30 cellular contexts compared by ENCODE assay signal in the genomic region with DNA sequence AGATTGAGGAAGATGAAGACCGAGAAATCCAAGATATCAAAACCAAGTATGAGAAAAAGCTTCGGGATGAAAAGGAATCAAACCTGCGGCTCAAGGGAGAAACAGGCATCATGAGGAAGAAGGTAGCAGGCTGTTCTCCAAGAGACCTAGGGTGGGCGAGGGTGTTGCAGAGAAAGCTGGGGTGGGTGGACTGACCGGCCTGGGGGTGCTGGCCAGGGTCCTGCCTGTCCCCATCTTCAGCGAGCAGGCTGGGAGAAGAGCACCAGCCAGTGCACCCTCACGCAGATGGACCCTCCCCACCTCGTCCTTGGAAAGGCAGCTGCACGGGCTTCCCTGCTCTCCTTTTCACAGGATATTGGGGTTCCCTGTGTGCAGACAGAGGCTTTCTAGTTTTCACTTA. TPM values are rescaled to one million over a fixed set of nuclear protein-coding genes. Genes with fewer than 3 reads are reported as not detected.
"Had no signal": no experiment of that assay in that cellular context is flagged by ENCODE, and none has a peak within 500 bp of the region (broad histone marks: within the 10 kb centered on the region; RNA-seq: fewer than 3 reads in every experiment).

No MANE protein-coding gene starts in this region.

- H3K4me1 ChIP-seq: ascending aorta had no signal

- H3K4me3 Mint-ChIP-seq: activated CD8-positive, alpha-beta memory T cell treated with anti-CD3 and anti-CD28 coated beads, Interleukin-2, amount 10 ng/mL, durations not matched to agents 7 days and 5 days; activated naive CD8-positive, alpha-beta T cell treated with anti-CD3 and anti-CD28 coated beads, Interleukin-2, amount 50 U/mL, for 24 hours; activated T-cell treated with anti-CD3 and anti-CD28 coated beads, Interleukin-2, amount 50 U/mL, for 24 hours; activated T-helper 1 cell treated with anti-CD3 and anti-CD28 coated beads, Interleukin-12 subunit alpha, Interleukin-12 subunit beta, Interleukin-2, Interleukin-4 antibody, amounts not matched to agents 30 ng/mL and 10 ng/mL and 1 ng/mL, durations not matched to agents 14 hours and 24 hours and 36 hours; central memory CD8-positive, alpha-beta T cell; T-cell had no signal

- H3K9me3 ChIP-seq: ascending aorta, body of pancreas had no signal

- DNase-seq: activated CD4-positive, alpha-beta T cell treated with anti-CD3 and anti-CD28 coated beads for 48 hours; activated CD4-positive, alpha-beta T cell treated with anti-CD3 and anti-CD28 coated beads, Interleukin-2, amount 50 U/mL, for 48 hours; activated CD4-positive, CD25-positive, alpha-beta regulatory T cell treated with anti-CD3 and anti-CD28 coated beads, Interleukin-2, amount 50 U/mL, for 72 hours; activated CD8-positive, alpha-beta memory T cell treated with anti-CD3 and anti-CD28 coated beads, Interleukin-2, amount 10 ng/mL, durations not matched to agents 7 days and 5 days; activated effector memory CD4-positive, alpha-beta T cell treated with anti-CD3 and anti-CD28 coated beads, Interleukin-2, amount 50 U/mL, for 16 hours; activated naive CD4-positive, alpha-beta T cell treated with Interleukin-2 at 50 U/mL for 16 hours; activated naive CD8-positive, alpha-beta T cell treated with anti-CD3 and anti-CD28 coated beads, Interleukin-2, amount 50 U/mL, for 24 hours; activated T-cell treated with anti-CD3 and anti-CD28 coated beads, Interleukin-2, amount 50 U/mL, for 24 hours; amniotic stem cell; body of pancreas; Karpas-422; MM.1S; NCI-H1105; NCI-H1436; NCI-H1694 treated with DMSO at 0.1 percent for 48 hours; NCI-H2029 treated with DMSO at 0.1 percent for 48 hours; NCI-H510A treated with DMSO at 0.1 percent for 48 hours; NCI-H69; NK-92 treated with Interleukin-12 subunit alpha and Interleukin-12 subunit beta, amount 100 ng/mL, for 24 hours; OCI-M1; SHP77 treated with DMSO at 0.1 percent for 48 hours; T-cell had no signal

- H3K36me3 Mint-ChIP-seq: activated CD8-positive, alpha-beta memory T cell treated with anti-CD3 and anti-CD28 coated beads, Interleukin-2, amount 10 ng/mL, durations not matched to agents 7 days and 5 days; activated naive CD4-positive, alpha-beta T cell treated with anti-CD3 and anti-CD28 coated beads, Interleukin-2, amount 50 U/mL, for 72 hours; T-cell had no signal

- H3K27ac Mint-ChIP-seq: activated CD8-positive, alpha-beta memory T cell treated with anti-CD3 and anti-CD28 coated beads, Interleukin-2, amount 10 ng/mL, durations not matched to agents 7 days and 5 days; activated naive CD4-positive, alpha-beta T cell treated with anti-CD3 and anti-CD28 coated beads, Interleukin-2, amount 50 U/mL, for 72 hours; activated naive CD8-positive, alpha-beta T cell treated with anti-CD3 and anti-CD28 coated beads, Interleukin-2, amount 50 U/mL, for 24 hours; activated T-cell treated with anti-CD3 and anti-CD28 coated beads, Interleukin-2, amount 50 U/mL, for 24 hours; activated T-helper 1 cell treated with anti-CD3 and anti-CD28 coated beads, Interleukin-12 subunit alpha, Interleukin-12 subunit beta, Interleukin-2, Interleukin-4 antibody, amounts not matched to agents 30 ng/mL and 10 ng/mL and 1 ng/mL, durations not matched to agents 14 hours and 24 hours and 36 hours; T-cell had no signal

- H3K9me3 Mint-ChIP-seq: activated naive CD4-positive, alpha-beta T cell treated with anti-CD3 and anti-CD28 coated beads, Interleukin-2, amount 50 U/mL, for 72 hours; activated naive CD8-positive, alpha-beta T cell treated with anti-CD3 and anti-CD28 coated beads, Interleukin-2, amount 50 U/mL, for 24 hours; activated T-cell treated with anti-CD3 and anti-CD28 coated beads, Interleukin-2, amount 50 U/mL, for 24 hours; activated T-helper 1 cell treated with anti-CD3 and anti-CD28 coated beads, Interleukin-12 subunit alpha, Interleukin-12 subunit beta, Interleukin-2, Interleukin-4 antibody, amounts not matched to agents 30 ng/mL and 10 ng/mL and 1 ng/mL, durations not matched to agents 14 hours and 24 hours and 36 hours; central memory CD8-positive, alpha-beta T cell; T-cell had no signal

- H3K27ac ChIP-seq: ascending aorta, body of pancreas had no signal

- H3K36me3 ChIP-seq: ascending aorta had no signal

- FAIRE-seq: bronchial epithelial cell, colon, RCC 7860 had no signal

- H3K27me3 Mint-ChIP-seq: activated CD8-positive, alpha-beta memory T cell treated with anti-CD3 and anti-CD28 coated beads, Interleukin-2, amount 10 ng/mL, durations not matched to agents 7 days and 5 days; activated naive CD8-positive, alpha-beta T cell treated with anti-CD3 and anti-CD28 coated beads, Interleukin-2, amount 50 U/mL, for 24 hours; activated T-cell treated with anti-CD3 and anti-CD28 coated beads, Interleukin-2, amount 50 U/mL, for 24 hours had no signal

- H3K4me3 ChIP-seq: ascending aorta, body of pancreas had no signal

- ATAC-seq: activated CD8-positive, alpha-beta memory T cell treated with anti-CD3 and anti-CD28 coated beads, Interleukin-2, amount 10 ng/mL, durations not matched to agents 7 days and 5 days; activated naive CD4-positive, alpha-beta T cell treated with anti-CD3 and anti-CD28 coated beads, Interleukin-2, amount 50 U/mL, for 72 hours; activated naive CD8-positive, alpha-beta T cell treated with anti-CD3 and anti-CD28 coated beads, Interleukin-2, amount 50 U/mL, for 24 hours; body of pancreas; T-cell had no signal

- H3K27me3 ChIP-seq: ascending aorta, body of pancreas had no signal

RNA-seq across cellular contexts. Expression of gene TMEM125, which starts 46.9 kb away (rescaled TPM):
- total RNA-seq: activated CD8-positive, alpha-beta memory T cell treated with anti-CD3 and anti-CD28 coated beads, Interleukin-2, amount 10 ng/mL, durations not matched to agents 7 days and 5 days; activated T-helper 1 cell treated with anti-CD3 and anti-CD28 coated beads, Interleukin-12 subunit alpha, Interleukin-12 subunit beta, Interleukin-2, Interleukin-4 antibody, amounts not matched to agents 30 ng/mL and 10 ng/mL and 1 ng/mL, durations not matched to agents 14 hours and 24 hours and 36 hours; ascending aorta; SK-MEL-5 had no signal

RNA-seq across cellular contexts. Expression of gene CFAP57, which starts 50.7 kb away (rescaled TPM):
- total RNA-seq: activated T-helper 1 cell treated with anti-CD3 and anti-CD28 coated beads, Interleukin-12 subunit alpha, Interleukin-12 subunit beta, Interleukin-2, Interleukin-4 antibody, amounts not matched to agents 30 ng/mL and 10 ng/mL and 1 ng/mL, durations not matched to agents 14 hours and 24 hours and 36 hours; ascending aorta; bronchial epithelial cell; SK-MEL-5 had no signal
